Comparison of ENCODE assay signal across 16 cellular contexts in genomic region chr18:49865401-49865800, GRCh38. TPM values are rescaled to one million over a fixed set of nuclear protein-coding genes. Genes with fewer than 3 reads are reported as not detected.
A peak's percentile ranks its signal among the peaks of the same experiment; 100 is the strongest.
DNase-seq lines count a peak whose midpoint lies in the region; ATAC-seq and TF ChIP-seq lines count a peak whose summit lies in the region.
"Had no signal": no experiment of that assay in that cellular context is flagged by ENCODE, and none has a peak within 500 bp of the region (broad histone marks: within the 10 kb centered on the region; RNA-seq: fewer than 3 reads in every experiment).

No MANE protein-coding gene starts in this region.

- DNase-seq in NCI-H524 (lab: John Stamatoyannopoulos, UW) (peak; percentile 31 to 84), NCI-H524 treated with DMSO at 0.1 percent for 48 hours (lab: John Stamatoyannopoulos, UW) (no peak), RPMI8226 (peak; percentile 89), myocyte (ENCODE audit: low read depth) (peak; percentile 45), mammary epithelial cell (no peak)
- DNase-seq: activated CD4-positive, alpha-beta memory T cell treated with anti-CD3 and anti-CD28 coated beads, Interleukin-2, amount 10 ng/mL, durations not matched to agents 7 days and 5 days; activated effector memory CD4-positive, alpha-beta T cell treated with anti-CD3 and anti-CD28 coated beads, Interleukin-2, amount 50 U/mL, for 16 hours; effector CD8-positive, alpha-beta T cell; foreskin melanocyte; Karpas-422; midbrain; ovary had no signal

- in situ Hi-C loops in mammary epithelial cell (cut with MboI; ENCODE audit: low sequenced_read_pairs in 2 of 2): no loop called here

- ATAC-seq in HG02798 (IDR thresholded peaks at IDR 0.05; ENCODE audit: poor library complexity, unreplicated experiment) (peak; percentile 52), HG02970 (IDR thresholded peaks at IDR 0.05; ENCODE audit: low FRiP score, unreplicated experiment) (no peak), HG02885 (IDR thresholded peaks at IDR 0.05; ENCODE audit: poor library complexity, unreplicated experiment) (no peak)

- intact Hi-C loops in mammary epithelial cell (cut with micrococcal nuclease): loop anchor here (1.0 kb wide), 1 partner anchor 331 kb away; no protein-coding TSS in a partner anchor

- no peaks in the 10 kb centered on the region for H3K9me3 ChIP-seq in mammary epithelial cell (replicated peaks; ENCODE audit: insufficient read depth, low read length)
- H3K9me3 ChIP-seq: ovary, thyroid gland had no signal

- TF ChIP-seq CTCF in mammary epithelial cell (conservative IDR thresholded peaks at IDR 0.05 in 1 of 2, IDR thresholded peaks at IDR 0.05 in 1 of 2; ENCODE audit: extremely low read depth in 1 of 2, insufficient read depth in 1 of 2, low read depth in 1 of 2, low read length in 2 of 2): no peak

- H3K79me2 ChIP-seq in mammary epithelial cell (ENCODE audit: insufficient read depth, low read length): no peaks in the 10 kb centered on the region

- H2AFZ ChIP-seq in mammary epithelial cell (ENCODE audit: low read depth, low read length): no peak overlapping the region

- no peak overlapping the region for H3K27ac ChIP-seq in mammary epithelial cell (ENCODE audit: insufficient read depth, low read depth, low read length)
- H3K27ac ChIP-seq: ovary, thyroid gland had no signal

- H3K27me3 ChIP-seq in mammary epithelial cell (ENCODE audit: insufficient read depth, low read length): no peaks in the 10 kb centered on the region
- H3K27me3 ChIP-seq: ovary, thyroid gland had no signal

- CTCF ChIA-PET in mammary epithelial cell (lab: Charles Lee; ENCODE audit: low non-redundant PET): no interaction called here

- 40% methylated on average over 2 of the region's 2 CpGs for WGBS in mammary epithelial cell (ENCODE audit: low coverage, missing lambda C conversion rate)

- dilution Hi-C loops in mammary epithelial cell (cut with HindIII; ENCODE audit: low sequenced_read_pairs): no loop called here

- H3K4me2 ChIP-seq in mammary epithelial cell (ENCODE audit: insufficient read depth, low read depth, low read length): no peak overlapping the region

- no peaks in the 10 kb centered on the region for H4K20me1 ChIP-seq in mammary epithelial cell (ENCODE audit: insufficient read depth, low read length)

- BruUV-seq in mammary epithelial cell (replicated peaks; lab: Mats Ljungman, UMichigan): no TSS peak

- H3K9ac ChIP-seq in mammary epithelial cell (ENCODE audit: insufficient read depth, low read length): no peak overlapping the region

- H3K4me1 ChIP-seq in mammary epithelial cell (ENCODE audit: insufficient read depth, low read length): no peaks in the 10 kb centered on the region
- H3K4me1 ChIP-seq: thyroid gland had no signal

- no peaks in the 10 kb centered on the region for H3K36me3 ChIP-seq in mammary epithelial cell (ENCODE audit: insufficient read depth, low read length)
- H3K36me3 ChIP-seq: ovary, thyroid gland had no signal

- H3K4me3 ChIP-seq in mammary epithelial cell (replicated peaks in 1 of 3; ENCODE audit: insufficient read depth in 1 of 3, low read depth in 2 of 3, low read length in 3 of 3): no peak overlapping the region
- H3K4me3 ChIP-seq: ovary, thyroid gland had no signal

RNA-seq across cellular contexts. Expression of gene ACAA2, which starts 52.1 kb away (rescaled TPM):
- total RNA-seq in myocyte (121 and 137 TPM in 2 replicates), mammary epithelial cell (10 to 100 TPM; 42.2 to 45.9 TPM)
- polyA plus RNA-seq in myocyte (2012): 87.1 TPM
- 20.8 TPM for polyA plus RNA-seq in mammary epithelial cell
- 6.4 TPM for polyA minus RNA-seq in mammary epithelial cell

Comparison
In these comparisons a context has a peak if more than half of its experiments do, and no peak if none do; other contexts are left out.
1. DNase-seq: peak in NCI-H524 (2 of 2), RPMI8226 (single experiment) and myocyte (single experiment); none in NCI-H524 treated with DMSO at 0.1 percent for 48 hours (single experiment) and mammary epithelial cell (single experiment).